Comparison of ENCODE assay signal across 1 cellular context in genomic region chr4:137198791-137199190, GRCh38.
TF ChIP-seq lines count a peak whose summit lies in the region.

No MANE protein-coding gene starts in this region.

TF ChIP-seq in GM23338, 12 proteins besides CTCF, POLR2A, EP300 and RAD21:
- TF ChIP-seq, protein P1, sequence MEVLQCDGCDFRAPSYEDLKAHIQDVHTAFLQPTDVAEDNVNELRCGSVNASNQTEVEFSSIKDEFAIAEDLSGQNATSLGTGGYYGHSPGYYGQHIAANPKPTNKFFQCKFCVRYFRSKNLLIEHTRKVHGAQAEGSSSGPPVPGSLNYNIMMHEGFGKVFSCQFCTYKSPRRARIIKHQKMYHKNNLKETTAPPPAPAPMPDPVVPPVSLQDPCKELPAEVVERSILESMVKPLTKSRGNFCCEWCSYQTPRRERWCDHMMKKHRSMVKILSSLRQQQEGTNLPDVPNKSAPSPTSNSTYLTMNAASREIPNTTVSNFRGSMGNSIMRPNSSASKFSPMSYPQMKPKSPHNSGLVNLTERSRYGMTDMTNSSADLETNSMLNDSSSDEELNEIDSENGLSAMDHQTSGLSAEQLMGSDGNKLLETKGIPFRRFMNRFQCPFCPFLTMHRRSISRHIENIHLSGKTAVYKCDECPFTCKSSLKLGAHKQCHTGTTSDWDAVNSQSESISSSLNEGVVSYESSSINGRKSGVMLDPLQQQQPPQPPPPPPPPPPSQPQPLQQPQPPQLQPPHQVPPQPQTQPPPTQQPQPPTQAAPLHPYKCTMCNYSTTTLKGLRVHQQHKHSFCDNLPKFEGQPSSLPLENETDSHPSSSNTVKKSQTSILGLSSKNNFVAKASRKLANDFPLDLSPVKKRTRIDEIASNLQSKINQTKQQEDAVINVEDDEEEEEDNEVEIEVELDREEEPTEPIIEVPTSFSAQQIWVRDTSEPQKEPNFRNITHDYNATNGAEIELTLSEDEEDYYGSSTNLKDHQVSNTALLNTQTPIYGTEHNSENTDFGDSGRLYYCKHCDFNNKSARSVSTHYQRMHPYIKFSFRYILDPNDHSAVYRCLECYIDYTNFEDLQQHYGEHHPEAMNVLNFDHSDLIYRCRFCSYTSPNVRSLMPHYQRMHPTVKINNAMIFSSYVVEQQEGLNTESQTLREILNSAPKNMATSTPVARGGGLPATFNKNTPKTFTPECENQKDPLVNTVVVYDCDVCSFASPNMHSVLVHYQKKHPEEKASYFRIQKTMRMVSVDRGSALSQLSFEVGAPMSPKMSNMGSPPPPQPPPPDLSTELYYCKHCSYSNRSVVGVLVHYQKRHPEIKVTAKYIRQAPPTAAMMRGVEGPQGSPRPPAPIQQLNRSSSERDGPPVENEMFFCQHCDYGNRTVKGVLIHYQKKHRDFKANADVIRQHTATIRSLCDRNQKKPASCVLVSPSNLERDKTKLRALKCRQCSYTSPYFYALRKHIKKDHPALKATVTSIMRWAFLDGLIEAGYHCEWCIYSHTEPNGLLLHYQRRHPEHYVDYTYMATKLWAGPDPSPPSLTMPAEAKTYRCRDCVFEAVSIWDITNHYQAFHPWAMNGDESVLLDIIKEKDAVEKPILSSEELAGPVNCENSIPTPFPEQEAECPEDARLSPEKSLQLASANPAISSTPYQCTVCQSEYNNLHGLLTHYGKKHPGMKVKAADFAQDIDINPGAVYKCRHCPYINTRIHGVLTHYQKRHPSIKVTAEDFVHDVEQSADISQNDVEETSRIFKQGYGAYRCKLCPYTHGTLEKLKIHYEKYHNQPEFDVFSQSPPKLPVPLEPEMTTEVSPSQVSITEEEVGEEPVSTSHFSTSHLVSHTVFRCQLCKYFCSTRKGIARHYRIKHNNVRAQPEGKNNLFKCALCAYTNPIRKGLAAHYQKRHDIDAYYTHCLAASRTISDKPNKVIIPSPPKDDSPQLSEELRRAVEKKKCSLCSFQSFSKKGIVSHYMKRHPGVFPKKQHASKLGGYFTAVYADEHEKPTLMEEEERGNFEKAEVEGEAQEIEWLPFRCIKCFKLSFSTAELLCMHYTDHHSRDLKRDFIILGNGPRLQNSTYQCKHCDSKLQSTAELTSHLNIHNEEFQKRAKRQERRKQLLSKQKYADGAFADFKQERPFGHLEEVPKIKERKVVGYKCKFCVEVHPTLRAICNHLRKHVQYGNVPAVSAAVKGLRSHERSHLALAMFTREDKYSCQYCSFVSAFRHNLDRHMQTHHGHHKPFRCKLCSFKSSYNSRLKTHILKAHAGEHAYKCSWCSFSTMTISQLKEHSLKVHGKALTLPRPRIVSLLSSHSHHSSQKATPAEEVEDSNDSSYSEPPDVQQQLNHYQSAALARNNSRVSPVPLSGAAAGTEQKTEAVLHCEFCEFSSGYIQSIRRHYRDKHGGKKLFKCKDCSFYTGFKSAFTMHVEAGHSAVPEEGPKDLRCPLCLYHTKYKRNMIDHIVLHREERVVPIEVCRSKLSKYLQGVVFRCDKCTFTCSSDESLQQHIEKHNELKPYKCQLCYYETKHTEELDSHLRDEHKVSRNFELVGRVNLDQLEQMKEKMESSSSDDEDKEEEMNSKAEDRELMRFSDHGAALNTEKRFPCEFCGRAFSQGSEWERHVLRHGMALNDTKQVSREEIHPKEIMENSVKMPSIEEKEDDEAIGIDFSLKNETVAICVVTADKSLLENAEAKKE (CRISPR knock-in tag; IDR thresholded peaks at IDR 0.05) = no peak
- TF ChIP-seq EZH2 (IDR thresholded peaks at IDR 0.05; ENCODE audit: low read depth, unreplicated experiment) = no peak
- TF ChIP-seq CREB1 (CRISPR knock-in tag; IDR thresholded peaks at IDR 0.05; ENCODE audit: low read depth) = no peak
- TF ChIP-seq JUNB (IDR thresholded peaks at IDR 0.05; ENCODE audit: unreplicated experiment) = no peak
- no peak for TF ChIP-seq EZH2phosphoT487 (IDR thresholded peaks at IDR 0.05; ENCODE audit: unreplicated experiment)
- no peak for TF ChIP-seq REST (IDR thresholded peaks at IDR 0.05; ENCODE audit: unreplicated experiment)
